In genomic region chr5:1962619-1963355, GRCh38 we compare ENCODE assay signal across 19 cellular contexts.
A peak's percentile ranks its signal among the peaks of the same experiment; 100 is the strongest.
DNase-seq lines count a peak whose midpoint lies in the region; ATAC-seq, FAIRE-seq and TF ChIP-seq lines count a peak whose summit lies in the region.
"Had no signal": no experiment of that assay in that cellular context is flagged by ENCODE, and none has a peak within 500 bp of the region (broad histone marks: within the 10 kb centered on the region; RNA-seq: fewer than 3 reads in every experiment).

No MANE protein-coding gene starts in this region.

- no peaks in the 10 kb centered on the region for H3K36me3 ChIP-seq in bronchial epithelial cell (ENCODE audit: control insufficient read depth, insufficient read depth, low read length)

- CTCF ChIA-PET in activated CD8-positive, alpha-beta memory T cell treated with anti-CD3 and anti-CD28 coated beads, Interleukin-2, amount 10 ng/mL, durations not matched to agents 7 days and 5 days (lab: Charles Lee): no interaction called here

- no peaks in the 10 kb centered on the region for H3K27me3 Mint-ChIP-seq in activated CD8-positive, alpha-beta memory T cell treated with anti-CD3 and anti-CD28 coated beads, Interleukin-2, amount 10 ng/mL, durations not matched to agents 7 days and 5 days
- peaks cover 23% of the 10 kb centered on the region for H3K27me3 Mint-ChIP-seq in type B pancreatic cell

- H3K4me3 ChIP-seq in bronchial epithelial cell (ENCODE audit: low read depth, low read length): no peak overlapping the region
- H3K4me3 ChIP-seq: PC-9 had no signal

- ATAC-seq in activated CD8-positive, alpha-beta memory T cell treated with anti-CD3 and anti-CD28 coated beads, Interleukin-2, amount 10 ng/mL, durations not matched to agents 7 days and 5 days: no peak
- no peak for ATAC-seq in HG03342 (IDR thresholded peaks at IDR 0.05; ENCODE audit: unreplicated experiment)

- H3K9me3 Mint-ChIP-seq in activated CD8-positive, alpha-beta memory T cell treated with anti-CD3 and anti-CD28 coated beads, Interleukin-2, amount 10 ng/mL, durations not matched to agents 7 days and 5 days (ENCODE audit: low read depth): no peaks in the 10 kb centered on the region
- H3K9me3 Mint-ChIP-seq in type B pancreatic cell: peaks cover 6% of the 10 kb centered on the region

- H3K27ac Mint-ChIP-seq in activated CD8-positive, alpha-beta memory T cell treated with anti-CD3 and anti-CD28 coated beads, Interleukin-2, amount 10 ng/mL, durations not matched to agents 7 days and 5 days: no peak overlapping the region
- H3K27ac Mint-ChIP-seq in type B pancreatic cell: peak overlapping the region; percentile 71
- H3K27ac Mint-ChIP-seq: HFFc6 had no signal

- peaks cover 8% of the 10 kb centered on the region for H3K4me1 Mint-ChIP-seq in activated CD8-positive, alpha-beta memory T cell treated with anti-CD3 and anti-CD28 coated beads, Interleukin-2, amount 10 ng/mL, durations not matched to agents 7 days and 5 days
- no peaks in the 10 kb centered on the region for H3K4me1 Mint-ChIP-seq in type B pancreatic cell (ENCODE audit: unreplicated experiment)

- H3K4me3 Mint-ChIP-seq in activated CD8-positive, alpha-beta memory T cell treated with anti-CD3 and anti-CD28 coated beads, Interleukin-2, amount 10 ng/mL, durations not matched to agents 7 days and 5 days: no peak overlapping the region
- H3K4me3 Mint-ChIP-seq in type B pancreatic cell: no peak overlapping the region
- H3K4me3 Mint-ChIP-seq: HFFc6 had no signal

- H3K36me3 Mint-ChIP-seq in activated CD8-positive, alpha-beta memory T cell treated with anti-CD3 and anti-CD28 coated beads, Interleukin-2, amount 10 ng/mL, durations not matched to agents 7 days and 5 days: no peaks in the 10 kb centered on the region
- no peaks in the 10 kb centered on the region for H3K36me3 Mint-ChIP-seq in type B pancreatic cell

- peak; percentile 5 for DNase-seq in activated CD8-positive, alpha-beta memory T cell treated with anti-CD3 and anti-CD28 coated beads for 24 hours
- DNase-seq in activated CD8-positive, alpha-beta memory T cell treated with anti-CD3 and anti-CD28 coated beads, Interleukin-2, amount 10 ng/mL, durations not matched to agents 7 days and 5 days: no peak
- DNase-seq in bronchial epithelial cell (ENCODE audit: low read depth): peak; percentile 44
- peak; percentile 26 for DNase-seq in islet precursor cell
- no peak for DNase-seq in type B pancreatic cell (ENCODE audit: extremely low spot score, unreplicated experiment)
- no peak for DNase-seq in NCI-H2171 treated with DMSO at 0.1 percent for 48 hours (lab: John Stamatoyannopoulos, UW)
- DNase-seq in GM03348 (ENCODE audit: low spot score): no peak
- DNase-seq: AML-193, COR-L47, GDM1, H7, HFFc6, KG1, NCI-H1417, NCI-H187 treated with DMSO at 0.1 percent for 48 hours, NCI-H345, NCI-H524 treated with DMSO at 0.1 percent for 48 hours, PC-9 had no signal

- no peaks in the 10 kb centered on the region for H3K27me3 ChIP-seq in bronchial epithelial cell (ENCODE audit: control insufficient read depth, insufficient read depth, low read length)

- TF ChIP-seq CTCF in bronchial epithelial cell (IDR thresholded peaks at IDR 0.05; ENCODE audit: insufficient read depth, low read length, severe bottlenecking): no peak
- no peak for TF ChIP-seq CTCF in type B pancreatic cell (conservative IDR thresholded peaks at IDR 0.05)

- FAIRE-seq in bronchial epithelial cell (lab: Jason Lieb, UNC): no peak

Comparison
In these comparisons a context has a peak if more than half of its experiments do, and no peak if none do; other contexts are left out.
1. DNase-seq: peak in activated CD8-positive, alpha-beta memory T cell treated with anti-CD3 and anti-CD28 coated beads for 24 hours (single experiment), bronchial epithelial cell (single experiment) and islet precursor cell (single experiment); none in activated CD8-positive, alpha-beta memory T cell treated with anti-CD3 and anti-CD28 coated beads, Interleukin-2, amount 10 ng/mL, durations not matched to agents 7 days and 5 days (single experiment), type B pancreatic cell (single experiment), NCI-H2171 treated with DMSO at 0.1 percent for 48 hours (single experiment) and GM03348 (single experiment).